Comparison of ENCODE assay signal across 24 cellular contexts in the genomic region with DNA sequence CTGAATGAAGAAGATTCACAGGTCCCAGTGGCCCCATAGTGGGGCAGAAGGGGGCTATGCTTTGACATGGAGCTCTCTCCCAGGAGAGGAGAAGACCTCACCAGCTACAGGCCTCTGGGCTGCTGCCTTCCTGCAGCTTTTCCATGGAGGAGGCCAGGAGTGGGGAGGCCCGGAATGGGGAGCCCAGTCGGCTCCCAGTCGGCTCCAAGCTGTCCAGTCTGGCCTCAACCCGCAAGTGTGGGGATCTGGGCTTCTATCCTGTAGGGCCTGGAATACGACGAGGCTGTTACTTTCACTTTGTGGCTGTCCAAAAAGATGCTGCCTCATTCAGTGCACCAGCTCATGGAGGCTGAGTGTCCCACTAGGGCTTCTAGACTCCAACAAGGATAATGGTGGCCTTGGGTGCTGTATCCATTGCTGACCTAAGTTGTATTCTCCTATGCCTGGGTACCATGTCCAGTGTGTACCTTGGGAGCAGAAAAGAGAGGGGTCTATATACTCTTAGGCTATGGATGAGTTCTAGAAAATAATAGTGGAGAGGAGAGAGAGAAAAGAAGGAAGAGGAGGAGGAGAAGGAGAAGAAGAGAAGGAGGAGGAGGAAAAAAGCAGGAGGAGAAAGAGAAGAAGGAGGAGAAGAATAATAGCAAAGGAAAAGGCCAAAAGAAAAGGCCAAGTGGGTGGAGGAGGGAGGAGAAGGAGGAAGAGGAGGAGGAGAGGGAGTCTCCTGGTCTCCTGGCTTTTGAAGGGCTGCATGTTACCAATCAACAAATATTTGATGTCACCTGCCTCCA. TPM values are rescaled to one million over a fixed set of nuclear protein-coding genes. Genes with fewer than 3 reads are reported as not detected.
DNase-seq lines count a peak whose midpoint lies in the region; ATAC-seq, FAIRE-seq and TF ChIP-seq lines count a peak whose summit lies in the region.
"Had no signal": no experiment of that assay in that cellular context is flagged by ENCODE, and none has a peak within 500 bp of the region (broad histone marks: within the 10 kb centered on the region; RNA-seq: fewer than 3 reads in every experiment).

No MANE protein-coding gene starts in this region.

- no peaks in the 10 kb centered on the region for H3K9me1 ChIP-seq in K562 (ENCODE audit: control insufficient read depth, insufficient read depth, low read length)

- intact Hi-C loops in K562 (cut with micrococcal nuclease): loop anchor here (2.0 kb wide), 1 partner anchor 18 kb away; no protein-coding TSS in a partner anchor

- H4K20me1 ChIP-seq in K562 (replicated peaks; ENCODE audit: control insufficient read depth, insufficient read depth, low read length): peaks cover 22% of the 10 kb centered on the region

- POLR2A ChIA-PET in K562 (lab: Yijun Ruan, JAX): interaction anchor here (1.1 to 2.2 kb wide), 9 partner anchors 7 to 37 kb away, joined by 3 to 14 read pairs (median 5); no protein-coding TSS in a partner anchor

- no peak for TF ChIP-seq POLR2A in K562 (conservative IDR thresholded peaks at IDR 0.05)

- H3K4me1 ChIP-seq in K562 (replicated peaks in 1 of 2; ENCODE audit: control insufficient read depth in 2 of 2, insufficient read depth in 2 of 2, low read length in 2 of 2) (peaks cover 18 to 45% of the 10 kb centered on the region in 2 experiments; a peak in 4 of 5 replicates), trophoblast cell (ENCODE audit: control insufficient read depth in 1 of 2, insufficient read depth in 2 of 2, low read length in 2 of 2) (peaks cover 0 to 4% of the 10 kb centered on the region in 2 experiments)
- no peaks in the 10 kb centered on the region for H3K4me1 ChIP-seq in effector memory CD4-positive, alpha-beta T cell (ENCODE audit: control insufficient read depth, insufficient read depth, low read length, poor library complexity, severe bottlenecking)
- H3K4me1 ChIP-seq: tibial nerve had no signal

- CTCF ChIA-PET in K562 (lab: Yijun Ruan, JAX; ENCODE audit: low intra/inter-chr PET ratio): no interaction called here

- no peak overlapping the region for H2BK5ac ChIP-seq in trophoblast cell (ENCODE audit: low read depth, low read length, poor library complexity)

- peaks cover 54% of the 10 kb centered on the region for H3K4me1 Mint-ChIP-seq in T-helper 2 cell treated with Interferon-gamma antibody and Interleukin-4, amounts not matched to agents 5 μg/mL and 100 μg/mL, for 36 hours (ENCODE audit: low read depth)
- H3K4me1 Mint-ChIP-seq: central memory CD8-positive, alpha-beta T cell had no signal

- H3K9me3 ChIP-seq in KOPT-K1 (ENCODE audit: insufficient read depth, low read length, poor library complexity, severe bottlenecking): no peaks in the 10 kb centered on the region
- H3K9me3 ChIP-seq in K562 (replicated peaks; ENCODE audit: control insufficient read depth, insufficient read depth, low read depth, low read length): no peaks in the 10 kb centered on the region
- H3K9me3 ChIP-seq in trophoblast cell (ENCODE audit: insufficient read depth, low read depth, low read length): no peaks in the 10 kb centered on the region
- H3K9me3 ChIP-seq in effector memory CD4-positive, alpha-beta T cell (ENCODE audit: control insufficient read depth, low read length): no peaks in the 10 kb centered on the region
- H3K9me3 ChIP-seq: tibial nerve had no signal

- WGBS in K562 (ENCODE audit: insufficient coverage, low coverage, missing lambda C conversion rate): 0% methylated on average over 6 of the region's 6 CpGs
- WGBS in trophoblast cell (ENCODE audit: extremely low coverage, insufficient coverage, insufficient read length): no CpG with 5 or more reads among the region's 6 CpGs

- peak overlapping the region; percentile 94 to 96 for H3K9ac ChIP-seq in K562 (ENCODE audit: insufficient read depth in 1 of 2, low read depth in 2 of 2, low read length in 2 of 2)
- no peak overlapping the region for H3K9ac ChIP-seq in trophoblast cell (ENCODE audit: low read length)

- H4K8ac ChIP-seq in trophoblast cell (ENCODE audit: low read depth, low read length): no peak overlapping the region

- H3K27me3 Mint-ChIP-seq in T-helper 2 cell treated with Interferon-gamma antibody and Interleukin-4, amounts not matched to agents 5 μg/mL and 100 μg/mL, for 36 hours (ENCODE audit: low read depth): no peaks in the 10 kb centered on the region

- no peak for TF ChIP-seq EP300 in K562 (IDR thresholded peaks at IDR 0.05; ENCODE audit: low read length)

- peak; percentile 46 for ATAC-seq in K562
- ATAC-seq in HG03135 (IDR thresholded peaks at IDR 0.05; ENCODE audit: unreplicated experiment): no peak

- no peak for TF ChIP-seq RAD21 in K562 (CRISPR knock-in tag; conservative IDR thresholded peaks at IDR 0.05 in 1 of 2, IDR thresholded peaks at IDR 0.05 in 1 of 2)

- DNase-seq in T-helper 2 cell treated with Interferon-gamma antibody and Interleukin-4, amounts not matched to agents 5 μg/mL and 100 μg/mL, for 36 hours (ENCODE audit: low spot score): no peak
- no peak for DNase-seq in T-helper 2 cell
- peak in 2 of 4 experiments; percentile 32 to 43 for DNase-seq in K562 (ENCODE audit: extremely low read depth in 1 of 4, low spot score in 3 of 4)
- no peak for DNase-seq in trophoblast cell
- no peak for DNase-seq in NCI-H1092 (lab: John Stamatoyannopoulos, UW)
- no peak for DNase-seq in effector memory CD4-positive, alpha-beta T cell
- DNase-seq: 8988T; DMS53; endodermal cell; hypothalamus; kidney glomerular epithelial cell; NCI-H1092 treated with DMSO at 0.1 percent for 48 hours; NCI-H2171 treated with DMSO at 0.1 percent for 48 hours; nucleus accumbens; stimulated activated CD4-positive, alpha-beta T cell treated with anti-CD3 and anti-CD28 coated beads, Interleukin-4, amount 100 ng/mL, for 24 hours; stimulated activated CD8-positive, alpha-beta memory T cell treated with anti-CD3 and anti-CD28 coated beads, Interleukin-4, amount 100 ng/mL, for 48 hours; SW 1271 had no signal

- H2AFZ ChIP-seq in K562 (ENCODE audit: low read depth, low read length) (peak overlapping the region; percentile 79; the same call in 1 of the 2 replicates), trophoblast cell (ENCODE audit: insufficient read depth, low read length, poor library complexity) (no peak overlapping the region)

- no peak overlapping the region for H2BK12ac ChIP-seq in trophoblast cell (ENCODE audit: low read length)

- peak overlapping the region; percentile 39 for H2BK120ac ChIP-seq in trophoblast cell (ENCODE audit: insufficient read depth, low read length, poor library complexity)

- no peak overlapping the region for H4K12ac ChIP-seq in trophoblast cell (ENCODE audit: low read depth, low read length)

- no peak overlapping the region for H3K23ac ChIP-seq in trophoblast cell (ENCODE audit: low read length)

- no TSS peak for BruUV-seq in K562 (replicated peaks; lab: Mats Ljungman, UMichigan)

- no peak for TF ChIP-seq CTCF in K562 (IDR thresholded peaks at IDR 0.05 in 2 of 3, conservative IDR thresholded peaks at IDR 0.05 in 1 of 3; ENCODE audit: insufficient read depth in 2 of 3, low read depth in 1 of 3, low read length in 3 of 3)

- no peak overlapping the region for H3K18ac ChIP-seq in trophoblast cell (ENCODE audit: low read length)

- H3K27me3 ChIP-seq in K562 (ENCODE audit: control insufficient read depth in 2 of 2, insufficient read depth in 2 of 2, low read length in 2 of 2) (no peaks in the 10 kb centered on the region), trophoblast cell (ENCODE audit: insufficient read depth, low read length) (no peaks in the 10 kb centered on the region)
- no peaks in the 10 kb centered on the region for H3K27me3 ChIP-seq in effector memory CD4-positive, alpha-beta T cell (replicated peaks; ENCODE audit: control insufficient read depth, insufficient read depth, low read length, poor library complexity, severe bottlenecking)
- H3K27me3 ChIP-seq: tibial nerve had no signal

- H3K4me2 ChIP-seq in K562 (ENCODE audit: insufficient read depth, low read length) (peak overlapping the region; percentile 76), trophoblast cell (ENCODE audit: low read length) (no peak overlapping the region)

- no peak overlapping the region for H3K4ac ChIP-seq in trophoblast cell (ENCODE audit: low read depth, low read length)

- no peak overlapping the region for H2AK5ac ChIP-seq in trophoblast cell (ENCODE audit: low read length)

- peaks cover 4% of the 10 kb centered on the region for H3K9me3 Mint-ChIP-seq in T-helper 2 cell treated with Interferon-gamma antibody and Interleukin-4, amounts not matched to agents 5 μg/mL and 100 μg/mL, for 36 hours
- H3K9me3 Mint-ChIP-seq: central memory CD8-positive, alpha-beta T cell; endodermal cell had no signal

- no peak overlapping the region for H3K14ac ChIP-seq in trophoblast cell (ENCODE audit: low read length)

- H3K27ac ChIP-seq in KOPT-K1 (ENCODE audit: low read depth, low read length, poor library complexity, severe bottlenecking): peak overlapping the region; percentile 99
- H3K27ac ChIP-seq in K562 (ENCODE audit: extremely low read depth, low read depth, low read length): peak overlapping the region; percentile 99
- H3K27ac ChIP-seq in trophoblast cell (ENCODE audit: low read depth, low read length): no peak overlapping the region
- H3K27ac ChIP-seq in effector memory CD4-positive, alpha-beta T cell (ENCODE audit: insufficient read depth, low read length, poor library complexity, severe bottlenecking): no peak overlapping the region
- H3K27ac ChIP-seq: C4-2B, skin epidermis, tibial nerve, VCaP had no signal

- peak overlapping the region; percentile 78 for H3K4me3 ChIP-seq in K562
- no peak overlapping the region for H3K4me3 ChIP-seq in trophoblast cell (ENCODE audit: low read depth, low read length)
- H3K4me3 ChIP-seq in effector memory CD4-positive, alpha-beta T cell (ENCODE audit: insufficient read depth, low read depth, low read length, poor library complexity, severe bottlenecking): no peak overlapping the region
- H3K4me3 ChIP-seq: skin epidermis, tibial nerve had no signal

- peak overlapping the region; percentile 13 for H4K91ac ChIP-seq in trophoblast cell (ENCODE audit: low read depth, low read length)

- no peaks in the 10 kb centered on the region for H3K79me1 ChIP-seq in trophoblast cell (ENCODE audit: low read length)

- peak overlapping the region; percentile 81 for H3K27ac Mint-ChIP-seq in T-helper 2 cell treated with Interferon-gamma antibody and Interleukin-4, amounts not matched to agents 5 μg/mL and 100 μg/mL, for 36 hours
- H3K27ac Mint-ChIP-seq: endodermal cell had no signal

- peaks cover 37% of the 10 kb centered on the region for H3K36me3 Mint-ChIP-seq in T-helper 2 cell treated with Interferon-gamma antibody and Interleukin-4, amounts not matched to agents 5 μg/mL and 100 μg/mL, for 36 hours (ENCODE audit: low read depth)

- in situ Hi-C loops in K562 (cut with MboI): no loop called here

- H3K4me3 Mint-ChIP-seq in T-helper 2 cell treated with Interferon-gamma antibody and Interleukin-4, amounts not matched to agents 5 μg/mL and 100 μg/mL, for 36 hours: peak overlapping the region; percentile 1
- H3K4me3 Mint-ChIP-seq: central memory CD8-positive, alpha-beta T cell; endodermal cell had no signal

- H3K79me2 ChIP-seq in K562 (ENCODE audit: control insufficient read depth, insufficient read depth, low read length) (peaks cover 57% of the 10 kb centered on the region), trophoblast cell (ENCODE audit: control insufficient read depth, insufficient read depth, low read length, poor library complexity) (no peaks in the 10 kb centered on the region)

- H3K36me3 ChIP-seq in KOPT-K1 (ENCODE audit: insufficient read depth, low read length) (peaks cover 50% of the 10 kb centered on the region), K562 (ENCODE audit: control insufficient read depth, insufficient read depth, low read length) (no peaks in the 10 kb centered on the region; the same call in 2 of the 3 replicates), trophoblast cell (ENCODE audit: control insufficient read depth in 1 of 2, insufficient read depth in 2 of 2, low read length in 2 of 2) (no peaks in the 10 kb centered on the region)
- no peaks in the 10 kb centered on the region for H3K36me3 ChIP-seq in effector memory CD4-positive, alpha-beta T cell (ENCODE audit: control insufficient read depth, insufficient read depth, low read length)
- H3K36me3 ChIP-seq: tibial nerve had no signal

- FAIRE-seq in K562 (lab: Jason Lieb, UNC): peak; percentile 23

RNA-seq across cellular contexts. Expression of a gene that starts 1.1 kb away (rescaled TPM):
- total RNA-seq in K562 (2011; cell fraction: chromatin; rRNA removed; ENCODE audit: low replicate concordance): 40.0 and 48.8 TPM in 2 replicates
- total RNA-seq in K562 (2011; cell fraction: nucleolus; rRNA removed): 28.2 and 29.6 TPM in 2 replicates
- total RNA-seq in K562 (2011; cell fraction: nucleoplasm; rRNA removed): 24.7 and 29.3 TPM in 2 replicates
- total RNA-seq in K562 (2014; rRNA removed): 6.7 TPM in 2 replicates
- 4.0 TPM in 2 replicates for total RNA-seq in K562 (2014; rRNA removed; fragmentation: Illumina TruSeq; extraction: Trizol)
- total RNA-seq in K562 (2015; rRNA removed; fragmentation: Illumina TruSeq; extraction: Trizol): 4.3 and 4.9 TPM in 2 replicates
- total RNA-seq in K562 (2021): 5.8 and 7.0 TPM in 2 replicates
- 1.9 and 2.4 TPM in 2 replicates for polyA plus RNA-seq in K562 (2011; rRNA removed)
- polyA plus RNA-seq in K562 (2011; cell fraction: cytosol; rRNA removed): 1.4 and 1.8 TPM in 2 replicates
- 7.0 and 10.1 TPM in 2 replicates for polyA plus RNA-seq in K562 (2011; cell fraction: nucleus; rRNA removed)
- 4.8 and 23.9 TPM in 2 replicates for polyA plus RNA-seq in K562 (2012)
- polyA plus RNA-seq in K562 (2014; fragmentation: Illumina TruSeq; extraction: Trizol): 5.5 and 5.7 TPM in 2 replicates
- under 1 TPM; 0.06 to 0.18 TPM for polyA plus RNA-seq in K562 (2014; fragmentation: Nextera tagmentation; extraction: Ambion mirVana)
- polyA plus RNA-seq in K562 (2014; rRNA removed): 4.8 and 5.0 TPM in 2 replicates
- 5.6 TPM in 2 replicates for polyA minus RNA-seq in K562 (2011; rRNA and poly(A)+ RNA removed)
- 2.5 and 3.9 TPM in 2 replicates for polyA minus RNA-seq in K562 (2011; cell fraction: cytosol; rRNA and poly(A)+ RNA removed)
- polyA minus RNA-seq in K562 (2011; cell fraction: nucleus; rRNA and poly(A)+ RNA removed): 7.8 and 10.0 TPM in 2 replicates
- 0.11 and 0.14 TPM in 2 replicates for polyA plus RNA-seq in trophoblast cell (2013)

Comparison
In these comparisons a context has a peak if more than half of its experiments do, and no peak if none do; other contexts are left out.
1. H3K27ac ChIP-seq: peak in KOPT-K1 (single experiment) and K562 (single experiment); none in trophoblast cell (single experiment) and effector memory CD4-positive, alpha-beta T cell (single experiment).